21 cellular contexts compared by ENCODE assay signal in the genomic region with DNA sequence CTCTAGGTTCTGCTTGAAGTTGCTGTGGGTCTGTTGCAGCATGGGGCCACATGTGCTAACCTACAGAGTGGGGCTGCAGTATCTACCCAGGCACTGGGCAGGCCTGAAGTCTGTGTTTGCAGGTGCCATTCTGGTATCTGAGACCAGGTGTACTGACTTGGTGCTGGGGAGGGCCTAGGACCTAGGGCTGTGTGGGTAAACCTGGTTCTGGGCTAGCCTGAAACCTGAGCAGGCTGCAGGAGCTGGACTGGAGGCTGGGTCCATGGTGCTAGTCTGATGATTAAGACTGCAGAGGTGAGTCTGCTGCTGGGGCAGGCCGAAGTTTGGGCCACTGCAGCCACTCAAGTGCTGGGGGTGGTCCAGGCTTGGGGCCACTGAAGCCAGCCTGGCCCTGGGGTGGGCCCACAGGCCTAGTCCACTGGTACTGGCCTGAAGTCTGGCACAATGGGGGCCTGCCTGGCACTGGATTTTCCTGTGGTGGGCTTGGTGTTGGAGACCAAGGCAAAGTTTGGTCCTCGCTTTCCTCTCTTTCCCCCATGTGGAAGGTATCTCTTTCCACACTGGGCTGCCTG.
DNase-seq lines count a peak whose midpoint lies in the region; ATAC-seq lines count a peak whose summit lies in the region.
"Had no signal": no experiment of that assay in that cellular context is flagged by ENCODE, and none has a peak within 500 bp of the region (broad histone marks: within the 10 kb centered on the region; RNA-seq: fewer than 3 reads in every experiment).

No MANE protein-coding gene starts in this region.

- H3K9me3 ChIP-seq in naive thymus-derived CD4-positive, alpha-beta T cell (ENCODE audit: control insufficient read depth in 2 of 3, low read length in 3 of 3), result no peaks in the 10 kb centered on the region
- H3K9me3 ChIP-seq: BE2C had no signal

- POLR2A ChIA-PET in naive thymus-derived CD4-positive, alpha-beta T cell (lab: Charles Lee), result no interaction called here

- H3K27me3 Mint-ChIP-seq in stimulated activated naive CD8-positive, alpha-beta T cell treated with anti-CD3 and anti-CD28 coated beads, Interleukin-15, amount 100 ng/mL, for 72 hours, result no peaks in the 10 kb centered on the region
- no peaks in the 10 kb centered on the region for H3K27me3 Mint-ChIP-seq in naive thymus-derived CD4-positive, alpha-beta T cell

- peak; percentile 29 for ATAC-seq in stimulated activated naive CD8-positive, alpha-beta T cell treated with anti-CD3 and anti-CD28 coated beads, Interleukin-15, amount 100 ng/mL, for 72 hours
- no peak for ATAC-seq in stimulated activated naive CD8-positive, alpha-beta T cell treated with anti-CD3 and anti-CD28 coated beads, Interleukin-15, Interleukin-2, amounts not matched to agents 100 U/mL and 50 U/mL, for 24 hours
- peak; percentile 18 for ATAC-seq in naive thymus-derived CD4-positive, alpha-beta T cell
- peak; percentile 11 for ATAC-seq in stimulated activated effector memory CD8-positive, alpha-beta T cell treated with anti-CD3 and anti-CD28 coated beads, Interleukin-12 subunit alpha, Interleukin-12 subunit beta, amount 100 ng/mL, for 72 hours
- ATAC-seq in GM18502 (IDR thresholded peaks at IDR 0.05; ENCODE audit: poor library complexity, unreplicated experiment), result no peak
- ATAC-seq: GM12878 had no signal

- no peak overlapping the region for H3K4me3 ChIP-seq in naive thymus-derived CD4-positive, alpha-beta T cell (ENCODE audit: low read length)
- H3K4me3 ChIP-seq: GM12878, GM23248 had no signal

- H3K4me3 Mint-ChIP-seq in stimulated activated naive CD8-positive, alpha-beta T cell treated with anti-CD3 and anti-CD28 coated beads, Interleukin-15, amount 100 ng/mL, for 72 hours, result no peak overlapping the region
- H3K4me3 Mint-ChIP-seq in naive thymus-derived CD4-positive, alpha-beta T cell, result no peak overlapping the region
- no peak overlapping the region for H3K4me3 Mint-ChIP-seq in stimulated activated effector memory CD8-positive, alpha-beta T cell treated with anti-CD3 and anti-CD28 coated beads, Interleukin-12 subunit alpha, Interleukin-12 subunit beta, amount 100 ng/mL, for 72 hours
- H3K4me3 Mint-ChIP-seq: CD4-positive, CD25-positive, alpha-beta regulatory T cell; CD8-positive, alpha-beta memory T cell had no signal

- intact Hi-C loops in naive thymus-derived CD4-positive, alpha-beta T cell (cut with micrococcal nuclease), result no loop called here

- H3K4me1 ChIP-seq in naive thymus-derived CD4-positive, alpha-beta T cell (ENCODE audit: control insufficient read depth in 2 of 2, insufficient read depth in 2 of 2, low read length in 2 of 2), result no peaks in the 10 kb centered on the region

- no peaks in the 10 kb centered on the region for H3K36me3 ChIP-seq in naive thymus-derived CD4-positive, alpha-beta T cell (ENCODE audit: control insufficient read depth in 2 of 3, insufficient read depth in 3 of 3, low read length in 3 of 3)
- H3K36me3 ChIP-seq: BE2C had no signal

- H3K27me3 ChIP-seq in naive thymus-derived CD4-positive, alpha-beta T cell (ENCODE audit: control insufficient read depth in 2 of 2, insufficient read depth in 2 of 2, low read length in 2 of 2), result no peaks in the 10 kb centered on the region
- H3K27me3 ChIP-seq: BE2C had no signal

- H3K9me3 Mint-ChIP-seq in stimulated activated naive CD8-positive, alpha-beta T cell treated with anti-CD3 and anti-CD28 coated beads, Interleukin-15, amount 100 ng/mL, for 72 hours, result no peaks in the 10 kb centered on the region
- peaks cover 0 to 5% (median 0%) of the 10 kb centered on the region in 11 donors for H3K9me3 Mint-ChIP-seq in naive thymus-derived CD4-positive, alpha-beta T cell
- no peaks in the 10 kb centered on the region for H3K9me3 Mint-ChIP-seq in stimulated activated effector memory CD8-positive, alpha-beta T cell treated with anti-CD3 and anti-CD28 coated beads, Interleukin-12 subunit alpha, Interleukin-12 subunit beta, amount 100 ng/mL, for 72 hours

- CTCF ChIA-PET in naive thymus-derived CD4-positive, alpha-beta T cell (lab: Charles Lee), result interaction anchor here (0.6 kb wide), 1 partner anchor 1026 kb away, joined by 3 read pairs; no protein-coding TSS in a partner anchor

- no peaks in the 10 kb centered on the region for H3K36me3 Mint-ChIP-seq in naive thymus-derived CD4-positive, alpha-beta T cell
- H3K36me3 Mint-ChIP-seq in stimulated activated effector memory CD8-positive, alpha-beta T cell treated with anti-CD3 and anti-CD28 coated beads, Interleukin-12 subunit alpha, Interleukin-12 subunit beta, amount 100 ng/mL, for 72 hours, result no peaks in the 10 kb centered on the region
- H3K36me3 Mint-ChIP-seq: CD4-positive, CD25-positive, alpha-beta regulatory T cell; CD8-positive, alpha-beta memory T cell had no signal

- H3K27ac Mint-ChIP-seq in stimulated activated naive CD8-positive, alpha-beta T cell treated with anti-CD3 and anti-CD28 coated beads, Interleukin-15, amount 100 ng/mL, for 72 hours, result no peak overlapping the region
- no peak overlapping the region for H3K27ac Mint-ChIP-seq in naive thymus-derived CD4-positive, alpha-beta T cell
- H3K27ac Mint-ChIP-seq in stimulated activated effector memory CD8-positive, alpha-beta T cell treated with anti-CD3 and anti-CD28 coated beads, Interleukin-12 subunit alpha, Interleukin-12 subunit beta, amount 100 ng/mL, for 72 hours, result no peak overlapping the region
- H3K27ac Mint-ChIP-seq: CD4-positive, CD25-positive, alpha-beta regulatory T cell; CD8-positive, alpha-beta memory T cell had no signal

- no peak for DNase-seq in stimulated activated naive CD8-positive, alpha-beta T cell treated with anti-CD3 and anti-CD28 coated beads, Interleukin-15, amount 100 ng/mL, for 72 hours
- no peak for DNase-seq in stimulated activated naive CD8-positive, alpha-beta T cell treated with anti-CD3 and anti-CD28 coated beads, Interleukin-15, Interleukin-2, amounts not matched to agents 100 U/mL and 50 U/mL, for 24 hours
- no peak for DNase-seq in naive thymus-derived CD4-positive, alpha-beta T cell
- no peak for DNase-seq in stimulated activated effector memory CD8-positive, alpha-beta T cell treated with anti-CD3 and anti-CD28 coated beads, Interleukin-12 subunit alpha, Interleukin-12 subunit beta, amount 100 ng/mL, for 72 hours (ENCODE audit: low spot score in 2 of 2)
- DNase-seq in T1000 (lab: John Stamatoyannopoulos, UW) (no peak), NCI-H748 (lab: John Stamatoyannopoulos, UW; ENCODE audit: unreplicated experiment) (no peak)
- DNase-seq: ACHN; BE2C; C1 segment of cervical spinal cord; CD4-positive, CD25-positive, alpha-beta regulatory T cell; CD8-positive, alpha-beta memory T cell; COR-L47; DMS 273 treated with DMSO at 0.1 percent for 48 hours; DMS53; DND-41; EL; GM23248; HCEC 1CT had no signal

- H3K4me1 Mint-ChIP-seq in stimulated activated naive CD8-positive, alpha-beta T cell treated with anti-CD3 and anti-CD28 coated beads, Interleukin-15, amount 100 ng/mL, for 72 hours, result no peaks in the 10 kb centered on the region
- H3K4me1 Mint-ChIP-seq in naive thymus-derived CD4-positive, alpha-beta T cell, result no peaks in the 10 kb centered on the region
- no peaks in the 10 kb centered on the region for H3K4me1 Mint-ChIP-seq in stimulated activated effector memory CD8-positive, alpha-beta T cell treated with anti-CD3 and anti-CD28 coated beads, Interleukin-12 subunit alpha, Interleukin-12 subunit beta, amount 100 ng/mL, for 72 hours
- H3K4me1 Mint-ChIP-seq: CD4-positive, CD25-positive, alpha-beta regulatory T cell; CD8-positive, alpha-beta memory T cell had no signal

- no peak overlapping the region for H3K27ac ChIP-seq in naive thymus-derived CD4-positive, alpha-beta T cell (ENCODE audit: low read depth, low read length)
- H3K27ac ChIP-seq: GM23248, HL-60 had no signal

Comparison
In these comparisons a context has a peak if more than half of its experiments do, and no peak if none do; other contexts are left out.
1. ATAC-seq: peak in stimulated activated naive CD8-positive, alpha-beta T cell treated with anti-CD3 and anti-CD28 coated beads, Interleukin-15, amount 100 ng/mL, for 72 hours (single experiment), naive thymus-derived CD4-positive, alpha-beta T cell (single experiment) and stimulated activated effector memory CD8-positive, alpha-beta T cell treated with anti-CD3 and anti-CD28 coated beads, Interleukin-12 subunit alpha, Interleukin-12 subunit beta, amount 100 ng/mL, for 72 hours (single experiment); none in stimulated activated naive CD8-positive, alpha-beta T cell treated with anti-CD3 and anti-CD28 coated beads, Interleukin-15, Interleukin-2, amounts not matched to agents 100 U/mL and 50 U/mL, for 24 hours (single experiment) and GM18502 (single experiment).